In genomic region chr1:221783936-221784335, GRCh38 we compare ENCODE assay signal across 16 cellular contexts. TPM values are rescaled to one million over a fixed set of nuclear protein-coding genes. Genes with fewer than 3 reads are reported as not detected.
DNase-seq lines count a peak whose midpoint lies in the region; ATAC-seq and TF ChIP-seq lines count a peak whose summit lies in the region.
"Had no signal": no experiment of that assay in that cellular context is flagged by ENCODE, and none has a peak within 500 bp of the region (broad histone marks: within the 10 kb centered on the region; RNA-seq: fewer than 3 reads in every experiment).

No MANE protein-coding gene starts in this region.

- H3K79me2 ChIP-seq in neural progenitor cell (ENCODE audit: low read depth): no peaks in the 10 kb centered on the region

- peak in 2 of 3 donors; percentile 18 to 66 for DNase-seq in CD4-positive, CD25-positive, alpha-beta regulatory T cell
- DNase-seq in memory B cell (ENCODE audit: low spot score in 2 of 2) (no peak), prostate gland (ENCODE audit: low spot score) (no peak), neural progenitor cell (ENCODE audit: low spot score) (no peak)
- DNase-seq: AML-193; NCI-H526 treated with DMSO at 0.1 percent for 48 hours; stimulated activated CD4-positive, alpha-beta T cell treated with anti-CD3 and anti-CD28 coated beads, Interleukin-2, amount 100 ng/mL, for 24 hours; stimulated activated CD8-positive, alpha-beta memory T cell treated with anti-CD3 and anti-CD28 coated beads, Interleukin-4, amount 100 ng/mL, for 48 hours had no signal

- no peak overlapping the region for H3K9ac ChIP-seq in neural progenitor cell

- no peak overlapping the region for H3K4me2 ChIP-seq in neural progenitor cell

- H3K4me3 Mint-ChIP-seq in CD4-positive, CD25-positive, alpha-beta regulatory T cell: peak overlapping the region in 3 of 4 donors; percentile 22 to 71 (median 51)
- peak overlapping the region; percentile 58 for H3K4me3 Mint-ChIP-seq in T-helper 1 cell treated with Interleukin-12 subunit alpha and Interleukin-12 subunit beta and Interleukin-4 antibody, amounts not matched to agents 30 μg/mL and 1 μg/mL, for 36 hours
- H3K4me3 Mint-ChIP-seq in memory B cell (no peak overlapping the region), neural progenitor cell (no peak overlapping the region)
- H3K4me3 Mint-ChIP-seq: dendritic cell treated with granulocyte-macrophage colony-stimulating factor and Interleukin-4, amounts not matched to agents 40 ng/mL and 50 ng/mL, for 4 days had no signal

- H3K36me3 Mint-ChIP-seq in CD4-positive, CD25-positive, alpha-beta regulatory T cell: no peaks in the 10 kb centered on the region
- peaks cover 7% of the 10 kb centered on the region for H3K36me3 Mint-ChIP-seq in T-helper 1 cell treated with Interleukin-12 subunit alpha and Interleukin-12 subunit beta and Interleukin-4 antibody, amounts not matched to agents 30 μg/mL and 1 μg/mL, for 36 hours (ENCODE audit: low read depth)
- no peaks in the 10 kb centered on the region for H3K36me3 Mint-ChIP-seq in memory B cell
- H3K36me3 Mint-ChIP-seq in neural progenitor cell: no peaks in the 10 kb centered on the region

- intact Hi-C loops in prostate gland (cut with DNase I): no loop called here

- WGBS in prostate gland: 74% methylated on average over 4 of the region's 4 CpGs

- H2AFZ ChIP-seq in neural progenitor cell (replicated peaks): no peak overlapping the region

- no peak for TF ChIP-seq POLR2A in prostate gland (IDR thresholded peaks at IDR 0.05)

- H3K27me3 Mint-ChIP-seq in CD4-positive, CD25-positive, alpha-beta regulatory T cell: no peaks in the 10 kb centered on the region
- peaks cover 3% of the 10 kb centered on the region for H3K27me3 Mint-ChIP-seq in T-helper 1 cell treated with Interleukin-12 subunit alpha and Interleukin-12 subunit beta and Interleukin-4 antibody, amounts not matched to agents 30 μg/mL and 1 μg/mL, for 36 hours (ENCODE audit: low read depth)
- H3K27me3 Mint-ChIP-seq in memory B cell (no peaks in the 10 kb centered on the region), neural progenitor cell (ENCODE audit: insufficient read depth, low read depth) (peaks cover 2% of the 10 kb centered on the region)
- H3K27me3 Mint-ChIP-seq: dendritic cell treated with granulocyte-macrophage colony-stimulating factor and Interleukin-4, amounts not matched to agents 40 ng/mL and 50 ng/mL, for 4 days had no signal

- no peaks in the 10 kb centered on the region for H4K20me1 ChIP-seq in neural progenitor cell (ENCODE audit: low read depth)

- no peaks in the 10 kb centered on the region for H3K9me3 ChIP-seq in CD4-positive, CD25-positive, alpha-beta regulatory T cell (ENCODE audit: control insufficient read depth in 2 of 2, low read length in 2 of 2)
- H3K9me3 ChIP-seq in prostate gland (no peaks in the 10 kb centered on the region), neural progenitor cell (ENCODE audit: low read depth) (no peaks in the 10 kb centered on the region)
- H3K9me3 ChIP-seq: esophagus muscularis mucosa, vagina had no signal

- H3K27ac ChIP-seq in CD4-positive, CD25-positive, alpha-beta regulatory T cell (ENCODE audit: insufficient read depth, low read length, poor library complexity, severe bottlenecking): no peak overlapping the region
- H3K27ac ChIP-seq in prostate gland (no peak overlapping the region), neural progenitor cell (no peak overlapping the region)
- H3K27ac ChIP-seq: esophagus muscularis mucosa, vagina had no signal

- no peak for TF ChIP-seq CTCF in prostate gland (IDR thresholded peaks at IDR 0.05)
- TF ChIP-seq CTCF in neural progenitor cell (IDR thresholded peaks at IDR 0.05): no peak

- H3K4me1 ChIP-seq in CD4-positive, CD25-positive, alpha-beta regulatory T cell (ENCODE audit: control insufficient read depth, insufficient read depth, low read length, poor library complexity, severe bottlenecking): peaks cover 31% of the 10 kb centered on the region
- H3K4me1 ChIP-seq in prostate gland (replicated peaks) (no peaks in the 10 kb centered on the region), neural progenitor cell (peaks cover 24% of the 10 kb centered on the region)
- H3K4me1 ChIP-seq: esophagus muscularis mucosa, vagina had no signal

- ATAC-seq in CD4-positive, CD25-positive, alpha-beta regulatory T cell (ENCODE audit: low read depth in 2 of 2): peak; percentile 81
- ATAC-seq in GM18909 (IDR thresholded peaks at IDR 0.05; ENCODE audit: poor library complexity, unreplicated experiment): peak; percentile 29
- ATAC-seq in memory B cell (ENCODE audit: low read depth): peak; percentile 74
- no peak for ATAC-seq in HG03039 (IDR thresholded peaks at IDR 0.05; ENCODE audit: unreplicated experiment)
- no peak for ATAC-seq in GM18868 (IDR thresholded peaks at IDR 0.05; ENCODE audit: unreplicated experiment)

- peak overlapping the region; percentile 62 for H3K4me3 ChIP-seq in CD4-positive, CD25-positive, alpha-beta regulatory T cell (ENCODE audit: low read depth, low read length)
- H3K4me3 ChIP-seq in prostate gland (no peak overlapping the region), neural progenitor cell (no peak overlapping the region)
- H3K4me3 ChIP-seq: esophagus muscularis mucosa, vagina had no signal

- H3F3A ChIP-seq in neural progenitor cell (ENCODE audit: low read depth): peaks cover 9% of the 10 kb centered on the region

- H3K36me3 ChIP-seq in CD4-positive, CD25-positive, alpha-beta regulatory T cell (ENCODE audit: control insufficient read depth, insufficient read depth, low read length): no peaks in the 10 kb centered on the region
- H3K36me3 ChIP-seq in prostate gland (no peaks in the 10 kb centered on the region), neural progenitor cell (no peaks in the 10 kb centered on the region)
- H3K36me3 ChIP-seq: esophagus muscularis mucosa, vagina had no signal

- no peaks in the 10 kb centered on the region for H3K27me3 ChIP-seq in CD4-positive, CD25-positive, alpha-beta regulatory T cell (ENCODE audit: control insufficient read depth, insufficient read depth, low read length)
- H3K27me3 ChIP-seq in prostate gland (replicated peaks; ENCODE audit: insufficient read depth) (no peaks in the 10 kb centered on the region), neural progenitor cell (no peaks in the 10 kb centered on the region)
- H3K27me3 ChIP-seq: esophagus muscularis mucosa, vagina had no signal

- peak overlapping the region in 2 of 3 donors; percentile 5 to 65 for H3K27ac Mint-ChIP-seq in CD4-positive, CD25-positive, alpha-beta regulatory T cell
- H3K27ac Mint-ChIP-seq in T-helper 1 cell treated with Interleukin-12 subunit alpha and Interleukin-12 subunit beta and Interleukin-4 antibody, amounts not matched to agents 30 μg/mL and 1 μg/mL, for 36 hours: peak overlapping the region; percentile 73
- H3K27ac Mint-ChIP-seq in memory B cell (no peak overlapping the region), neural progenitor cell (no peak overlapping the region)
- H3K27ac Mint-ChIP-seq: dendritic cell treated with granulocyte-macrophage colony-stimulating factor and Interleukin-4, amounts not matched to agents 40 ng/mL and 50 ng/mL, for 4 days; IgD-negative memory B cell had no signal

- H3K9me3 Mint-ChIP-seq in CD4-positive, CD25-positive, alpha-beta regulatory T cell: no peaks in the 10 kb centered on the region
- H3K9me3 Mint-ChIP-seq in T-helper 1 cell treated with Interleukin-12 subunit alpha and Interleukin-12 subunit beta and Interleukin-4 antibody, amounts not matched to agents 30 μg/mL and 1 μg/mL, for 36 hours: no peaks in the 10 kb centered on the region
- H3K9me3 Mint-ChIP-seq in memory B cell (no peaks in the 10 kb centered on the region), neural progenitor cell (no peaks in the 10 kb centered on the region)
- H3K9me3 Mint-ChIP-seq: dendritic cell treated with granulocyte-macrophage colony-stimulating factor and Interleukin-4, amounts not matched to agents 40 ng/mL and 50 ng/mL, for 4 days; IgD-negative memory B cell had no signal

- H3K4me1 Mint-ChIP-seq in CD4-positive, CD25-positive, alpha-beta regulatory T cell: peaks cover 10 to 53% (median 27%) of the 10 kb centered on the region in 4 donors
- peaks cover 56% of the 10 kb centered on the region for H3K4me1 Mint-ChIP-seq in T-helper 1 cell treated with Interleukin-12 subunit alpha and Interleukin-12 subunit beta and Interleukin-4 antibody, amounts not matched to agents 30 μg/mL and 1 μg/mL, for 36 hours (ENCODE audit: low read depth)
- peaks cover 12% of the 10 kb centered on the region for H3K4me1 Mint-ChIP-seq in memory B cell
- H3K4me1 Mint-ChIP-seq in neural progenitor cell: peaks cover 15% of the 10 kb centered on the region

RNA-seq across cellular contexts. Expression of gene DUSP10, which starts 42.0 kb away (rescaled TPM):
- total RNA-seq in CD4-positive, CD25-positive, alpha-beta regulatory T cell: 251 TPM
- 10 to 100 TPM; 30.7 to 42.4 (median 36.1) TPM for polyA plus RNA-seq in CD4-positive, CD25-positive, alpha-beta regulatory T cell
- total RNA-seq in prostate gland (10 to 100 TPM in 1 of 2 donors, 1 to 10 TPM in 1; 5.8 to 13.6 TPM), neural progenitor cell (ENCODE audit: low replicate concordance) (2.4 and 2.6 TPM in 2 replicates)

Comparison
In these comparisons a context has a peak if more than half of its experiments do, and no peak if none do; other contexts are left out.
1. ATAC-seq: peak in CD4-positive, CD25-positive, alpha-beta regulatory T cell (2 of 2), GM18909 (single experiment) and memory B cell (single experiment); none in HG03039 (single experiment) and GM18868 (single experiment).
2. DNase-seq: peak in CD4-positive, CD25-positive, alpha-beta regulatory T cell (2 of 3); none in memory B cell (0 of 2), prostate gland (single experiment) and neural progenitor cell (single experiment).
3. H3K27ac Mint-ChIP-seq: peak in CD4-positive, CD25-positive, alpha-beta regulatory T cell (2 of 3) and T-helper 1 cell treated with Interleukin-12 subunit alpha and Interleukin-12 subunit beta and Interleukin-4 antibody, amounts not matched to agents 30 μg/mL and 1 μg/mL, for 36 hours (single experiment); none in memory B cell (single experiment) and neural progenitor cell (single experiment).
4. H3K4me3 Mint-ChIP-seq: peak in CD4-positive, CD25-positive, alpha-beta regulatory T cell (3 of 4) and T-helper 1 cell treated with Interleukin-12 subunit alpha and Interleukin-12 subunit beta and Interleukin-4 antibody, amounts not matched to agents 30 μg/mL and 1 μg/mL, for 36 hours (single experiment); none in memory B cell (single experiment) and neural progenitor cell (single experiment).
5. RNA of gene DUSP10, which starts 42.0 kb away (total RNA-seq): 251 TPM in CD4-positive, CD25-positive, alpha-beta regulatory T cell (single experiment); 5.8 to 13.6 TPM in prostate gland and 2.4 to 2.6 TPM in neural progenitor cell; every median in the first group is over 10 times any median in the second.